In genomic region chr17:81040791-81041337, GRCh38 we compare ENCODE assay signal across 8 cellular contexts. TPM values are rescaled to one million over a fixed set of nuclear protein-coding genes. Genes with fewer than 3 reads are reported as not detected.
DNase-seq lines count a peak whose midpoint lies in the region; ATAC-seq, FAIRE-seq and TF ChIP-seq lines count a peak whose summit lies in the region.

No MANE protein-coding gene starts in this region.

- DNase-seq in D721Med (ENCODE audit: insufficient read length, low spot score) (no peak), KBM-7 (peak; percentile 63), astrocyte of the spinal cord (ENCODE audit: low read depth, low spot score) (no peak), DMS79 (lab: John Stamatoyannopoulos, UW) (no peak), NCI-H510A treated with DMSO at 0.1 percent for 48 hours (lab: John Stamatoyannopoulos, UW) (no peak)
- DNase-seq in naive thymus-derived CD8-positive, alpha-beta T cell: no peak
- DNase-seq in stimulated activated CD4-positive, alpha-beta T cell treated with anti-CD3 and anti-CD28 coated beads, Interleukin-4, amount 100 ng/mL, for 24 hours: no peak

- POLR2A ChIA-PET in naive thymus-derived CD8-positive, alpha-beta T cell (lab: Charles Lee): no interaction called here

- FAIRE-seq in D721Med (lab: Jason Lieb, UNC): no peak

- H3K9me3 Mint-ChIP-seq in naive thymus-derived CD8-positive, alpha-beta T cell: no peaks in the 10 kb centered on the region

- H3K4me1 Mint-ChIP-seq in naive thymus-derived CD8-positive, alpha-beta T cell: peaks cover 0 to 20% (median 12%) of the 10 kb centered on the region in 4 donors

- H3K27me3 Mint-ChIP-seq in naive thymus-derived CD8-positive, alpha-beta T cell: peaks cover 0 to 1% (median 0%) of the 10 kb centered on the region in 5 donors

- H3K36me3 Mint-ChIP-seq in naive thymus-derived CD8-positive, alpha-beta T cell: no peaks in the 10 kb centered on the region

- in situ Hi-C loops in KBM-7 (cut with MboI; ENCODE audit: low pct_unique_long_range_greater_than_20kb, low sequenced_read_pairs) (no loop called here), astrocyte of the spinal cord (cut with HindIII; ENCODE audit: low sequenced_read_pairs) (no loop called here)

- no peak overlapping the region for H3K27ac Mint-ChIP-seq in naive thymus-derived CD8-positive, alpha-beta T cell

- peak; percentile 47 to 62 for ATAC-seq in naive thymus-derived CD8-positive, alpha-beta T cell
- no peak for ATAC-seq in HG03520 (IDR thresholded peaks at IDR 0.05; ENCODE audit: unreplicated experiment)

- no peak overlapping the region for H3K4me3 ChIP-seq in astrocyte of the spinal cord (ENCODE audit: low read depth, low read length)

- peak; percentile 47 for TF ChIP-seq CTCF in D721Med (IDR thresholded peaks at IDR 0.05; ENCODE audit: insufficient read depth, missing control alignments)
- peak; percentile 49 for TF ChIP-seq CTCF in astrocyte of the spinal cord (IDR thresholded peaks at IDR 0.05; ENCODE audit: low read depth, low read length)

- H3K4me3 Mint-ChIP-seq in naive thymus-derived CD8-positive, alpha-beta T cell: no peak overlapping the region

RNA-seq across cellular contexts. Expression of gene BAIAP2, which starts 5.9 kb away (rescaled TPM):
- total RNA-seq in naive thymus-derived CD8-positive, alpha-beta T cell: 10 to 100 TPM in 1 of 2 experiments, 1 to 10 TPM in 1; 7.4 to 11.7 TPM
- 1 to 10 TPM; 2.2 to 6.9 (median 2.6) TPM for polyA plus RNA-seq in naive thymus-derived CD8-positive, alpha-beta T cell

RNA-seq across cellular contexts. Expression of gene CHMP6, which starts 49.2 kb away (rescaled TPM):
- total RNA-seq in naive thymus-derived CD8-positive, alpha-beta T cell: 10 to 100 TPM; 40.1 to 47.6 TPM
- polyA plus RNA-seq in naive thymus-derived CD8-positive, alpha-beta T cell: 10 to 100 TPM; 41.3 to 43.2 (median 41.6) TPM
